In genomic region chr3:160538906-160539305, GRCh38 we compare ENCODE assay signal across 19 cellular contexts. TPM values are rescaled to one million over a fixed set of nuclear protein-coding genes. Genes with fewer than 3 reads are reported as not detected.
DNase-seq lines count a peak whose midpoint lies in the region; ATAC-seq, FAIRE-seq and TF ChIP-seq lines count a peak whose summit lies in the region.
"Had no signal": no experiment of that assay in that cellular context is flagged by ENCODE, and none has a peak within 500 bp of the region (broad histone marks: within the 10 kb centered on the region; RNA-seq: fewer than 3 reads in every experiment).

No MANE protein-coding gene starts in this region.

- no peaks in the 10 kb centered on the region for H3K9me3 Mint-ChIP-seq in activated CD8-positive, alpha-beta T cell treated with anti-CD3 and anti-CD28 coated beads for 36 hours
- no peaks in the 10 kb centered on the region for H3K9me3 Mint-ChIP-seq in activated CD8-positive, alpha-beta T cell treated with anti-CD3 and anti-CD28 coated beads, Interleukin-2, amount 10 ng/mL, durations not matched to agents 7 days and 5 days (ENCODE audit: insufficient read depth)
- no peaks in the 10 kb centered on the region for H3K9me3 Mint-ChIP-seq in CD8-positive, alpha-beta T cell
- no peaks in the 10 kb centered on the region for H3K9me3 Mint-ChIP-seq in WTC11

- no peak overlapping the region for H2AFZ ChIP-seq in HepG2 (ENCODE audit: low read length)
- H2AFZ ChIP-seq: GM23248 had no signal

- POLR2A ChIA-PET in activated CD8-positive, alpha-beta T cell treated with anti-CD3 and anti-CD28 coated beads for 36 hours (lab: Charles Lee): no interaction called here
- POLR2A ChIA-PET in activated CD8-positive, alpha-beta T cell treated with anti-CD3 and anti-CD28 coated beads, Interleukin-2, amount 10 ng/mL, durations not matched to agents 7 days and 5 days (lab: Charles Lee): interaction anchor here (1.3 kb wide), 1 partner anchor 25 kb away, joined by 3 read pairs; no protein-coding TSS in a partner anchor
- POLR2A ChIA-PET in CD8-positive, alpha-beta T cell (lab: Charles Lee): no interaction called here
- POLR2A ChIA-PET in WTC11 (lab: Charles Lee) (no interaction called here), HepG2 (lab: Yijun Ruan, JAX) (no interaction called here)

- intact Hi-C loops in activated CD8-positive, alpha-beta T cell treated with anti-CD3 and anti-CD28 coated beads for 36 hours (cut with micrococcal nuclease): no loop called here
- intact Hi-C loops in CD8-positive, alpha-beta T cell (cut with DNase I, micrococcal nuclease): loop anchor here in 1 of 2 experiments (2.0 kb wide), 1 partner anchor 22 kb away; no protein-coding TSS in a partner anchor
- intact Hi-C loops in mucosa of descending colon (cut with DNase I, micrococcal nuclease) (no loop called here), HepG2 (cut with micrococcal nuclease; ENCODE audit: unreplicated experiment) (no loop called here)

- no peak for DNase-seq in activated CD8-positive, alpha-beta T cell treated with anti-CD3 and anti-CD28 coated beads for 36 hours
- no peak for DNase-seq in activated CD8-positive, alpha-beta T cell treated with anti-CD3 and anti-CD28 coated beads, Interleukin-2, amount 10 ng/mL, durations not matched to agents 7 days and 5 days
- DNase-seq in CD8-positive, alpha-beta T cell: no peak
- DNase-seq in WTC11 (ENCODE audit: low spot score) (no peak), mucosa of descending colon (no peak), HepG2 (ENCODE audit: low spot score) (no peak), SIG-M5 (lab: John Stamatoyannopoulos, UW) (no peak)
- DNase-seq: C1 segment of cervical spinal cord, COR-L47, GM23248, KG1, NCI-H1092 treated with DMSO at 0.1 percent for 48 hours, NCI-H1694 treated with DMSO at 0.1 percent for 48 hours, NCI-H446 treated with DMSO at 0.1 percent for 48 hours, NCI-H774, SHP77 treated with DMSO at 0.1 percent for 48 hours had no signal

- H3K4me2 ChIP-seq in HepG2 (ENCODE audit: low read depth, low read length): no peak overlapping the region

- H4K20me1 ChIP-seq in HepG2 (ENCODE audit: insufficient read depth, low read length): peaks cover 4% of the 10 kb centered on the region; the same call in 1 of the 2 replicates

- no peak overlapping the region for H3K9ac ChIP-seq in HepG2 (ENCODE audit: insufficient read depth, low read depth, low read length)
- H3K9ac ChIP-seq: GM23248 had no signal

- in situ Hi-C loops in HepG2 (cut with HindIII; ENCODE audit: extremely low pct_ligation_motif_present, low pct_unique_long_range_greater_than_20kb): no loop called here

- no peak for ATAC-seq in activated CD8-positive, alpha-beta T cell treated with anti-CD3 and anti-CD28 coated beads for 36 hours
- ATAC-seq in activated CD8-positive, alpha-beta T cell treated with anti-CD3 and anti-CD28 coated beads, Interleukin-2, amount 10 ng/mL, durations not matched to agents 7 days and 5 days: no peak
- no peak for ATAC-seq in CD8-positive, alpha-beta T cell
- peak; percentile 76 for ATAC-seq in WTC11
- peak; percentile 24 for ATAC-seq in mucosa of descending colon
- no peak for ATAC-seq in HepG2
- no peak for ATAC-seq in HG02798 (IDR thresholded peaks at IDR 0.05; ENCODE audit: poor library complexity, unreplicated experiment)

- H3K9me3 ChIP-seq in CD8-positive, alpha-beta T cell (ENCODE audit: low read length): no peaks in the 10 kb centered on the region
- no peaks in the 10 kb centered on the region for H3K9me3 ChIP-seq in mucosa of descending colon
- H3K9me3 ChIP-seq in HepG2 (ENCODE audit: low read length): no peaks in the 10 kb centered on the region

- H3K4me3 ChIP-seq in CD8-positive, alpha-beta T cell (ENCODE audit: low read depth, low read length): no peak overlapping the region
- H3K4me3 ChIP-seq in mucosa of descending colon: no peak overlapping the region
- no peak overlapping the region for H3K4me3 ChIP-seq in HepG2 (replicated peaks in 1 of 3; ENCODE audit: insufficient read depth in 1 of 3, low read depth in 2 of 3, low read length in 3 of 3)
- H3K4me3 ChIP-seq: GM23248 had no signal

- TF ChIP-seq EP300 in HepG2 (IDR thresholded peaks at IDR 0.05; ENCODE audit: low read depth in 2 of 2, low read length in 2 of 2) (no peak), HepG2 (CRISPR knock-in tag; IDR thresholded peaks at IDR 0.05; ENCODE audit: borderline replicate concordance) (no peak)

- no peak overlapping the region for H3K27ac ChIP-seq in CD8-positive, alpha-beta T cell (ENCODE audit: low read depth, low read length)
- H3K27ac ChIP-seq in HepG2 (ENCODE audit: extremely low read length, insufficient read depth, low read length): no peak overlapping the region
- H3K27ac ChIP-seq: GM23248, HL-60 had no signal

- peak overlapping the region; percentile 17 for H3K27ac Mint-ChIP-seq in activated CD8-positive, alpha-beta T cell treated with anti-CD3 and anti-CD28 coated beads for 36 hours
- H3K27ac Mint-ChIP-seq in activated CD8-positive, alpha-beta T cell treated with anti-CD3 and anti-CD28 coated beads, Interleukin-2, amount 10 ng/mL, durations not matched to agents 7 days and 5 days: no peak overlapping the region
- peak overlapping the region; percentile 2 for H3K27ac Mint-ChIP-seq in CD8-positive, alpha-beta T cell
- H3K27ac Mint-ChIP-seq in WTC11: no peak overlapping the region

- no TSS peak for BruUV-seq in HepG2 (replicated peaks; lab: Mats Ljungman, UMichigan)

- H3K4me1 Mint-ChIP-seq in activated CD8-positive, alpha-beta T cell treated with anti-CD3 and anti-CD28 coated beads for 36 hours (ENCODE audit: low read depth): peaks cover 39% of the 10 kb centered on the region
- H3K4me1 Mint-ChIP-seq in activated CD8-positive, alpha-beta T cell treated with anti-CD3 and anti-CD28 coated beads, Interleukin-2, amount 10 ng/mL, durations not matched to agents 7 days and 5 days (ENCODE audit: low read depth): peaks cover 7% of the 10 kb centered on the region
- H3K4me1 Mint-ChIP-seq in CD8-positive, alpha-beta T cell (ENCODE audit: low read depth): peaks cover 55% of the 10 kb centered on the region
- peaks cover 25% of the 10 kb centered on the region for H3K4me1 Mint-ChIP-seq in WTC11

- no peak for TF ChIP-seq CTCF in activated CD8-positive, alpha-beta T cell treated with anti-CD3 and anti-CD28 coated beads for 36 hours (IDR thresholded peaks at IDR 0.05)
- TF ChIP-seq CTCF in CD8-positive, alpha-beta T cell (IDR thresholded peaks at IDR 0.05): no peak
- TF ChIP-seq CTCF in WTC11 (IDR thresholded peaks at IDR 0.05): no peak
- TF ChIP-seq CTCF in mucosa of descending colon (IDR thresholded peaks at IDR 0.05): no peak
- TF ChIP-seq CTCF in HepG2 (CRISPR knock-in tag; IDR thresholded peaks at IDR 0.05): no peak

- no peak for TF ChIP-seq POLR2A in HepG2 (IDR thresholded peaks at IDR 0.05; ENCODE audit: insufficient read depth in 1 of 2, low read depth in 2 of 2, low read length in 2 of 2)

- no peaks in the 10 kb centered on the region for H3K27me3 Mint-ChIP-seq in activated CD8-positive, alpha-beta T cell treated with anti-CD3 and anti-CD28 coated beads for 36 hours
- no peaks in the 10 kb centered on the region for H3K27me3 Mint-ChIP-seq in activated CD8-positive, alpha-beta T cell treated with anti-CD3 and anti-CD28 coated beads, Interleukin-2, amount 10 ng/mL, durations not matched to agents 7 days and 5 days (ENCODE audit: low read depth)
- H3K27me3 Mint-ChIP-seq in CD8-positive, alpha-beta T cell (ENCODE audit: low read depth): no peaks in the 10 kb centered on the region
- H3K27me3 Mint-ChIP-seq in WTC11 (ENCODE audit: low read depth): no peaks in the 10 kb centered on the region

- H3K79me2 ChIP-seq in HepG2 (ENCODE audit: insufficient read depth, low read length): peaks cover 60% of the 10 kb centered on the region

- H3K4me1 ChIP-seq in CD8-positive, alpha-beta T cell (ENCODE audit: insufficient read depth, low read length): peaks cover 10% of the 10 kb centered on the region
- H3K4me1 ChIP-seq in mucosa of descending colon (ENCODE audit: low read depth) (no peaks in the 10 kb centered on the region), HepG2 (ENCODE audit: insufficient read depth, low read length) (no peaks in the 10 kb centered on the region)

- H3K36me3 Mint-ChIP-seq in activated CD8-positive, alpha-beta T cell treated with anti-CD3 and anti-CD28 coated beads for 36 hours (ENCODE audit: low read depth): peaks cover 7% of the 10 kb centered on the region
- peaks cover 11% of the 10 kb centered on the region for H3K36me3 Mint-ChIP-seq in activated CD8-positive, alpha-beta T cell treated with anti-CD3 and anti-CD28 coated beads, Interleukin-2, amount 10 ng/mL, durations not matched to agents 7 days and 5 days (ENCODE audit: low read depth)
- peaks cover 12% of the 10 kb centered on the region for H3K36me3 Mint-ChIP-seq in CD8-positive, alpha-beta T cell
- 0 out of 2 replicates have a peak, but pooled peaks cover 9% of the 10 kb centered on the region for H3K36me3 Mint-ChIP-seq in WTC11

- no peak for TF ChIP-seq RAD21 in HepG2 (CRISPR knock-in tag; IDR thresholded peaks at IDR 0.05)

- peaks cover 3% of the 10 kb centered on the region for H3K36me3 ChIP-seq in CD8-positive, alpha-beta T cell (ENCODE audit: insufficient read depth, low read length)
- no peaks in the 10 kb centered on the region for H3K36me3 ChIP-seq in mucosa of descending colon (ENCODE audit: low read depth)
- peaks cover 0 to 12% of the 10 kb centered on the region in 2 experiments; a peak in 2 of 5 replicates for H3K36me3 ChIP-seq in HepG2 (replicated peaks in 1 of 2; ENCODE audit: control insufficient read depth in 1 of 2, insufficient read depth in 2 of 2, low read length in 2 of 2)

- no peaks in the 10 kb centered on the region for H3K27me3 ChIP-seq in CD8-positive, alpha-beta T cell (ENCODE audit: insufficient read depth, low read length)
- no peaks in the 10 kb centered on the region for H3K27me3 ChIP-seq in HepG2 (ENCODE audit: control insufficient read depth in 1 of 2, insufficient read depth in 2 of 2, low read length in 2 of 2)

- H3K4me3 Mint-ChIP-seq in activated CD8-positive, alpha-beta T cell treated with anti-CD3 and anti-CD28 coated beads for 36 hours: no peak overlapping the region
- no peak overlapping the region for H3K4me3 Mint-ChIP-seq in activated CD8-positive, alpha-beta T cell treated with anti-CD3 and anti-CD28 coated beads, Interleukin-2, amount 10 ng/mL, durations not matched to agents 7 days and 5 days
- H3K4me3 Mint-ChIP-seq in CD8-positive, alpha-beta T cell: no peak overlapping the region
- no peak overlapping the region for H3K4me3 Mint-ChIP-seq in WTC11

- FAIRE-seq in HepG2 (lab: Jason Lieb, UNC): no peak
- FAIRE-seq: RCC 7860 had no signal

- CTCF ChIA-PET in activated CD8-positive, alpha-beta T cell treated with anti-CD3 and anti-CD28 coated beads for 36 hours (lab: Charles Lee): interaction anchor here (0.7 to 1.2 kb wide), 2 partner anchors 22 to 53 kb away, joined by 3 to 4 read pairs; no protein-coding TSS in a partner anchor
- CTCF ChIA-PET in activated CD8-positive, alpha-beta T cell treated with anti-CD3 and anti-CD28 coated beads, Interleukin-2, amount 10 ng/mL, durations not matched to agents 7 days and 5 days (lab: Charles Lee): no interaction called here
- CTCF ChIA-PET in CD8-positive, alpha-beta T cell (lab: Charles Lee): no interaction called here
- CTCF ChIA-PET in WTC11 (lab: Charles Lee) (interaction anchor here (0.6 kb wide), 1 partner anchor 126 kb away, joined by 3 read pairs; no protein-coding TSS in a partner anchor), HepG2 (lab: Yijun Ruan, JAX; ENCODE audit: low intra/inter-chr PET ratio, low total read pairs) (no interaction called here)

RNA-seq across cellular contexts. Expression of gene KPNA4, which starts 26.5 kb away (rescaled TPM):
- 10 to 100 TPM; 50.6 to 51.0 TPM for total RNA-seq in activated CD8-positive, alpha-beta T cell treated with anti-CD3 and anti-CD28 coated beads for 36 hours
- total RNA-seq in activated CD8-positive, alpha-beta T cell treated with anti-CD3 and anti-CD28 coated beads, Interleukin-2, amount 10 ng/mL, durations not matched to agents 7 days and 5 days: 10 to 100 TPM; 36.7 to 46.3 TPM
- 10 to 100 TPM; 64.4 to 69.2 TPM for total RNA-seq in CD8-positive, alpha-beta T cell
- total RNA-seq in WTC11 (2021): 48.5 to 54.5 TPM (median 52.2 TPM) in 3 replicates
- 10 to 100 TPM; 46.2 to 91.0 (median 48.1) TPM for total RNA-seq in mucosa of descending colon
- 27.9 and 32.6 TPM in 2 replicates for total RNA-seq in HepG2 (2016; rRNA removed; fragmentation: Illumina TruSeq; extraction: Trizol)
- total RNA-seq in HepG2 (2016; cell fraction: cytosol; rRNA removed; fragmentation: Illumina TruSeq; extraction: Trizol; ENCODE audit: low read depth): 2.9 and 4.0 TPM in 2 replicates
- 25.8 and 31.2 TPM in 2 replicates for total RNA-seq in HepG2 (2016; cell fraction: insoluble cytoplasmic fraction; rRNA removed; fragmentation: Illumina TruSeq; extraction: Trizol)
- total RNA-seq in HepG2 (2016; cell fraction: membrane; rRNA removed; fragmentation: Illumina TruSeq; extraction: Trizol): 15.4 and 18.5 TPM in 2 replicates
- total RNA-seq in HepG2 (2016; cell fraction: nucleus; rRNA removed; fragmentation: Illumina TruSeq; extraction: Trizol): 22.6 and 24.6 TPM in 2 replicates
- 9.9 and 11.0 TPM in 2 replicates for polyA plus RNA-seq in HepG2 (2011; rRNA removed)
- polyA plus RNA-seq in HepG2 (2011; cell fraction: cytosol; rRNA removed): 4.7 and 7.9 TPM in 2 replicates
- polyA plus RNA-seq in HepG2 (2011; cell fraction: nucleus; rRNA removed): 5.3 and 5.9 TPM in 2 replicates
- polyA plus RNA-seq in HepG2 (2012): 11.8 and 13.0 TPM in 2 replicates
- 3.0 TPM in 2 replicates for polyA plus RNA-seq in HepG2 (2016; cell fraction: cytosol; fragmentation: Illumina TruSeq; extraction: Trizol; ENCODE audit: low read depth)
- 29.9 and 32.7 TPM in 2 replicates for polyA plus RNA-seq in HepG2 (2016; cell fraction: insoluble cytoplasmic fraction; fragmentation: Illumina TruSeq; extraction: Trizol; ENCODE audit: low read depth)
- polyA plus RNA-seq in HepG2 (2016; cell fraction: membrane; fragmentation: Illumina TruSeq; extraction: Trizol; ENCODE audit: low read depth): 8.2 and 9.0 TPM in 2 replicates
- 16.4 and 18.4 TPM in 2 replicates for polyA plus RNA-seq in HepG2 (2016; cell fraction: nucleus; fragmentation: Illumina TruSeq; extraction: Trizol; ENCODE audit: insufficient read depth, low read depth)
- polyA minus RNA-seq in HepG2 (2011; rRNA and poly(A)+ RNA removed; ENCODE audit: low replicate concordance): 17.2 and 46.0 TPM in 2 replicates
- 28.3 and 43.4 TPM in 2 replicates for polyA minus RNA-seq in HepG2 (2011; cell fraction: cytosol; rRNA and poly(A)+ RNA removed)
- polyA minus RNA-seq in HepG2 (2011; cell fraction: nucleus; rRNA and poly(A)+ RNA removed): 47.9 and 54.8 TPM in 2 replicates

Comparison
In these comparisons a context has a peak if more than half of its experiments do, and no peak if none do; other contexts are left out.
1. H3K27ac Mint-ChIP-seq: peak in activated CD8-positive, alpha-beta T cell treated with anti-CD3 and anti-CD28 coated beads for 36 hours (single experiment) and CD8-positive, alpha-beta T cell (single experiment); none in activated CD8-positive, alpha-beta T cell treated with anti-CD3 and anti-CD28 coated beads, Interleukin-2, amount 10 ng/mL, durations not matched to agents 7 days and 5 days (single experiment) and WTC11 (single experiment).
2. CTCF ChIA-PET loops: an anchor here in activated CD8-positive, alpha-beta T cell treated with anti-CD3 and anti-CD28 coated beads for 36 hours (0.7 to 1.2 kb wide) and WTC11 (0.6 kb wide); none called in activated CD8-positive, alpha-beta T cell treated with anti-CD3 and anti-CD28 coated beads, Interleukin-2, amount 10 ng/mL, durations not matched to agents 7 days and 5 days, CD8-positive, alpha-beta T cell and HepG2.
3. ATAC-seq: peak in WTC11 (single experiment) and mucosa of descending colon (single experiment); none in activated CD8-positive, alpha-beta T cell treated with anti-CD3 and anti-CD28 coated beads for 36 hours (single experiment), activated CD8-positive, alpha-beta T cell treated with anti-CD3 and anti-CD28 coated beads, Interleukin-2, amount 10 ng/mL, durations not matched to agents 7 days and 5 days (single experiment), CD8-positive, alpha-beta T cell (single experiment), HepG2 (single experiment) and HG02798 (single experiment).